In the genomic region with DNA sequence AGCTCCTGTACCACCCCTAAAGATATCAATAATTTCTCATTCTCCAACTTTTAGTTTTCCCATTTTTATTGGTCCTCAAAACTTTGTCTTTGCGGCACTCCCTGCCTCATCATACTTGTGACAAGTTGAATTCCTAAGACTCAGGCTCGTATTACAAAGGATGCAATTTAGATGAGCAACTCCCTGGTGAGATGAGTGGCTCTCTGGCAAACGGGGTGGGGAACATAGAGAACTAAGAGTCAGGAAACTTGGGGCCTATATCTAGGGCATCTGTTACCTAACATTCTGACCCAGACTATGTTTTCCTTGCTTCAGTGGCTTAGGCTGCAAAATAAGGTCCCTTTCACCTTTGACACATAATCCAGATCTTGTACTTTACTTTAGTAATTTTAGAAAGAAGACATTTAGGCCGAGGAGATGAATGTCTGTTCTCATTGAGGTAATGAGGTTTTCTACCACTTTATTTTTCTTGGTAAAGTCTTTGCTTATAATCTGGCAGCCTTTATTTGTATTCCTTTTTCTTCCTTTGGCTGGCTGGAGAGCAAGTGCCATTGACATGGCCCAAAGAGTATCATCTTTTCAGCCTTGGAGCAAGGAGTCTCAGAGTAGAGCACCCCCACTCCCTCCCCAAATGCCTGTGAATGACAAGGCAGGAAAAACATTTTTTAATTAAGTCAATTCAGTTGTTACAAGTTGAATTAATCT, we compare ENCODE assay signal across 15 cellular contexts. TPM values are rescaled to one million over a fixed set of nuclear protein-coding genes. Genes with fewer than 3 reads are reported as not detected.
A peak's percentile ranks its signal among the peaks of the same experiment; 100 is the strongest.
DNase-seq lines count a peak whose midpoint lies in the region; ATAC-seq and TF ChIP-seq lines count a peak whose summit lies in the region.
"Had no signal": no experiment of that assay in that cellular context is flagged by ENCODE, and none has a peak within 500 bp of the region (broad histone marks: within the 10 kb centered on the region; RNA-seq: fewer than 3 reads in every experiment).

No MANE protein-coding gene starts in this region.

- 45% methylated on average over 4 of the region's 4 CpGs for WGBS in smooth muscle cell (ENCODE audit: low lambda C conversion rate)

- H3K27me3 ChIP-seq in NT2/D1 (ENCODE audit: insufficient read depth, insufficient read length) (no peaks in the 10 kb centered on the region), osteoblast (ENCODE audit: insufficient read depth, low read length) (no peaks in the 10 kb centered on the region), smooth muscle cell (ENCODE audit: low read depth) (no peaks in the 10 kb centered on the region)

- H3K9me3 ChIP-seq in NT2/D1 (ENCODE audit: insufficient read depth, low read length): no peaks in the 10 kb centered on the region
- H3K9me3 ChIP-seq in osteoblast (ENCODE audit: low read depth, low read length): no peaks in the 10 kb centered on the region
- H3K9me3 ChIP-seq in smooth muscle cell (replicated peaks; ENCODE audit: low read depth): no peaks in the 10 kb centered on the region

- ATAC-seq in GM18517 (IDR thresholded peaks at IDR 0.05; ENCODE audit: unreplicated experiment) (no peak), HG03097 (IDR thresholded peaks at IDR 0.05; ENCODE audit: low FRiP score, unreplicated experiment) (no peak), HG03439 (IDR thresholded peaks at IDR 0.05; ENCODE audit: unreplicated experiment) (no peak)
- ATAC-seq: stimulated activated memory B cell treated with anti-CD40 and anti-IgM and Interleukin-4, amounts not matched to agents 10 μg/mL and 1 μg/mL and 100 μg/mL, for 72 hours had no signal

- H3K9ac ChIP-seq in NT2/D1 (ENCODE audit: insufficient read length, low read depth) (no peak overlapping the region), smooth muscle cell (ENCODE audit: low read depth) (no peak overlapping the region)

- no peak for TF ChIP-seq CTCF in fibroblast of the aortic adventitia (IDR thresholded peaks at IDR 0.05; ENCODE audit: insufficient read depth, low read length)
- no peak for TF ChIP-seq CTCF in osteoblast (IDR thresholded peaks at IDR 0.05; ENCODE audit: extremely low read depth, low read depth, low read length)
- TF ChIP-seq CTCF in smooth muscle cell (IDR thresholded peaks at IDR 0.05; ENCODE audit: borderline replicate concordance, insufficient read depth, poor library complexity, severe bottlenecking): no peak

- H4K20me1 ChIP-seq in osteoblast (ENCODE audit: insufficient read depth, low read length) (no peaks in the 10 kb centered on the region), smooth muscle cell (ENCODE audit: low read depth) (no peaks in the 10 kb centered on the region)

- peak; percentile 38 for DNase-seq in AG08396 (ENCODE audit: low spot score)
- peak; percentile 15 for DNase-seq in NT2/D1 (ENCODE audit: low read depth, low spot score)
- peak; percentile 59 for DNase-seq in fibroblast of the aortic adventitia (ENCODE audit: low read depth)
- DNase-seq in osteoblast (ENCODE audit: insufficient read length, low spot score, missing footprints): no peak
- DNase-seq in smooth muscle cell (lab: John Stamatoyannopoulos, UW; ENCODE audit: unreplicated experiment): no peak
- DNase-seq: activated CD4-positive, alpha-beta memory T cell treated with anti-CD3 and anti-CD28 coated beads for 36 hours; activated naive CD4-positive, alpha-beta T cell treated with anti-CD3 and anti-CD28 coated beads, Interleukin-2, amount 10 ng/mL, durations not matched to agents 7 days and 5 days; DND-41 had no signal

- H3K79me2 ChIP-seq in osteoblast (ENCODE audit: insufficient read depth, low read length) (no peaks in the 10 kb centered on the region), smooth muscle cell (ENCODE audit: low read depth) (no peaks in the 10 kb centered on the region)

- H3K4me3 ChIP-seq in NT2/D1 (ENCODE audit: insufficient read length, low read depth) (no peak overlapping the region), fibroblast of the aortic adventitia (ENCODE audit: low read depth, low read length) (no peak overlapping the region), osteoblast (ENCODE audit: insufficient read depth, low read length) (no peak overlapping the region), smooth muscle cell (no peak overlapping the region)

- H3K27ac ChIP-seq in osteoblast (ENCODE audit: low read depth, low read length) (peak overlapping the region; percentile 85), smooth muscle cell (ENCODE audit: low read depth) (no peak overlapping the region)

- H3K36me3 ChIP-seq in NT2/D1 (ENCODE audit: insufficient read depth, insufficient read length, low read length): no peaks in the 10 kb centered on the region
- no peaks in the 10 kb centered on the region for H3K36me3 ChIP-seq in osteoblast (ENCODE audit: insufficient read depth, low read length)
- no peaks in the 10 kb centered on the region for H3K36me3 ChIP-seq in smooth muscle cell (ENCODE audit: low read depth)

- H3K4me2 ChIP-seq in osteoblast (ENCODE audit: insufficient read depth, low read length): peak overlapping the region; percentile 47
- H3K4me2 ChIP-seq in smooth muscle cell: no peak overlapping the region

- H2AFZ ChIP-seq in osteoblast (ENCODE audit: low read length): no peak overlapping the region
- no peak overlapping the region for H2AFZ ChIP-seq in smooth muscle cell (ENCODE audit: low read depth)

- H3K4me1 ChIP-seq in NT2/D1 (ENCODE audit: insufficient read depth, insufficient read length) (no peaks in the 10 kb centered on the region), osteoblast (ENCODE audit: insufficient read depth, low read length) (peaks cover 26% of the 10 kb centered on the region), smooth muscle cell (ENCODE audit: low read depth) (peaks cover 3% of the 10 kb centered on the region)

- no peaks in the 10 kb centered on the region for H3F3A ChIP-seq in smooth muscle cell (ENCODE audit: low read depth)

RNA-seq across cellular contexts. Expression of gene TSPYL6, which starts 15.4 kb away (rescaled TPM):
- total RNA-seq in fibroblast of the aortic adventitia (ENCODE audit: low replicate concordance) (0.25 TPM in 1 of 2 replicates, not detected in the other), osteoblast (not detected in 2 replicates), smooth muscle cell (0.04 TPM in 1 of 2 replicates, not detected in the other)
- polyA plus RNA-seq in smooth muscle cell: not detected in 2 replicates
- total RNA-seq: activated CD4-positive, alpha-beta memory T cell treated with anti-CD3 and anti-CD28 coated beads for 36 hours; dermis microvascular lymphatic vessel endothelial cell; T-helper 2 cell treated with Interferon-gamma antibody and Interleukin-4, amounts not matched to agents 100 ng/mL and 5 ng/mL, for 36 hours had no signal
- polyA plus RNA-seq: AG04450 had no signal

Comparison
In these comparisons a context has a peak if more than half of its experiments do, and no peak if none do; other contexts are left out.
1. DNase-seq: peak in AG08396 (single experiment), NT2/D1 (single experiment) and fibroblast of the aortic adventitia (single experiment); none in osteoblast (single experiment) and smooth muscle cell (single experiment).